Comparison of ENCODE assay signal across 17 cellular contexts in the genomic region with DNA sequence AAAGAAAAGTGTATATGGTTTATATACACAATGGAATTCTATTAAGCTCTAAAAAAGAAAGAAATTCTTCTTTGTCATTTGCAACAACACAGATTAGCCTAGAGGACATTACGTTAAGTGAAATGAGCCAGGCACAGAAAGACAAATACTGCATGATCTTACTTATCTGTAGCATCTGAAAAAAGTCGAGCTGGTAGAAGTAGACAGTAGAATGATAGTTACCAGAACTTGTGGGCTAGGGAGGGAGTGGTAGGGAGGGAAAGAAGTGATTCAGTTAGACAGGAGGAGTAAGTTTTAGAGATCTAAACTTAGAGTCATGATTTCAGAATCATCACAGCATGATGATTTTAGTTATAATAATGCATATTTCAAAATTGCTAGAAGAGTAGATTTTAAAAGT.
DNase-seq lines count a peak whose midpoint lies in the region; ATAC-seq and TF ChIP-seq lines count a peak whose summit lies in the region.
"Had no signal": no experiment of that assay in that cellular context is flagged by ENCODE, and none has a peak within 500 bp of the region (broad histone marks: within the 10 kb centered on the region; RNA-seq: fewer than 3 reads in every experiment).

No MANE protein-coding gene starts in this region.

- H3K36me3 ChIP-seq in IMR-90 (ENCODE audit: control insufficient read depth, insufficient read depth, low read length) (no peaks in the 10 kb centered on the region), mesenchymal stem cell (ENCODE audit: control insufficient read depth in 1 of 2, insufficient read depth in 2 of 2, low read depth in 1 of 2, low read length in 2 of 2) (no peaks in the 10 kb centered on the region)
- H3K36me3 ChIP-seq: HAP-1 had no signal

- no TSS peak for BruUV-seq in IMR-90 (replicated peaks; lab: Mats Ljungman, UMichigan)

- no peak overlapping the region for H3K4me2 ChIP-seq in IMR-90 (ENCODE audit: low read depth, low read length)
- no peak overlapping the region for H3K4me2 ChIP-seq in mesenchymal stem cell (ENCODE audit: low read length, poor library complexity, severe bottlenecking)
- H3K4me2 ChIP-seq: BLaER1 had no signal

- no peaks in the 10 kb centered on the region for H3K9me3 Mint-ChIP-seq in natural killer cell

- H2BK120ac ChIP-seq in IMR-90 (ENCODE audit: low read depth, low read length) = no peak overlapping the region
- no peak overlapping the region for H2BK120ac ChIP-seq in mesenchymal stem cell (ENCODE audit: low read depth, low read length)

- peak; percentile 66 for ATAC-seq in IMR-90 (ENCODE audit: low read depth)
- peak; percentile 82 for ATAC-seq in SK-N-SH treated with all-trans-retinoic acid at 6 μM for 48 hours
- ATAC-seq in HG03108 (IDR thresholded peaks at IDR 0.05; ENCODE audit: unreplicated experiment) = no peak
- no peak for ATAC-seq in HG03175 (IDR thresholded peaks at IDR 0.05; ENCODE audit: unreplicated experiment)
- ATAC-seq in natural killer cell = no peak
- ATAC-seq: CD8-positive, alpha-beta T cell had no signal

- H3K4me1 ChIP-seq in IMR-90 (ENCODE audit: control insufficient read depth, insufficient read depth, low read length) = peaks cover 5% of the 10 kb centered on the region; the same call in 1 of the 2 replicates
- H3K4me1 ChIP-seq in mesenchymal stem cell (ENCODE audit: control insufficient read depth, insufficient read depth, low read depth, low read length) = no peaks in the 10 kb centered on the region
- H3K4me1 ChIP-seq: BLaER1, Caco-2, HAP-1 had no signal

- H3K23ac ChIP-seq in IMR-90 (ENCODE audit: low read depth, low read length) (no peak overlapping the region), mesenchymal stem cell (ENCODE audit: low read length in 2 of 2) (no peak overlapping the region)

- no peaks in the 10 kb centered on the region for H3K27me3 Mint-ChIP-seq in natural killer cell (ENCODE audit: low read depth in 2 of 2)
- H3K27me3 Mint-ChIP-seq: CD4-positive, CD25-positive, alpha-beta regulatory T cell had no signal

- H3K27ac Mint-ChIP-seq in natural killer cell = no peak overlapping the region
- H3K27ac Mint-ChIP-seq: B cell; CD8-positive, alpha-beta T cell had no signal

- no peak overlapping the region for H2BK20ac ChIP-seq in IMR-90 (ENCODE audit: low read depth, low read length)

- CTCF ChIA-PET in IMR-90 (lab: Yijun Ruan, JAX) = no interaction called here

- H2BK15ac ChIP-seq in IMR-90 (ENCODE audit: low read depth, low read length) (no peak overlapping the region), mesenchymal stem cell (ENCODE audit: low read depth, poor library complexity, severe bottlenecking) (no peak overlapping the region)

- no peak overlapping the region for H2AK5ac ChIP-seq in IMR-90 (ENCODE audit: low read depth, low read length)
- no peak overlapping the region for H2AK5ac ChIP-seq in mesenchymal stem cell (ENCODE audit: low read length, severe bottlenecking)

- H3K27ac ChIP-seq in IMR-90 (ENCODE audit: insufficient read depth, low read length) (no peak overlapping the region), mesenchymal stem cell (ENCODE audit: low read length, poor library complexity, severe bottlenecking) (no peak overlapping the region)
- H3K27ac ChIP-seq: BLaER1, C4-2B, GM23248 had no signal

- no peak overlapping the region for H3K4me3 ChIP-seq in IMR-90 (ENCODE audit: insufficient read depth, low read depth, low read length)
- H3K4me3 ChIP-seq in mesenchymal stem cell (ENCODE audit: insufficient read depth in 1 of 2, low read depth in 1 of 2, low read length in 2 of 2) = no peak overlapping the region
- H3K4me3 ChIP-seq: BLaER1, GM23248, HAP-1 had no signal

- no peaks in the 10 kb centered on the region for H3K9me1 ChIP-seq in IMR-90 (ENCODE audit: insufficient read depth, low read length)

- no peak overlapping the region for H3K14ac ChIP-seq in IMR-90 (replicated peaks; ENCODE audit: low read depth, low read length)
- no peak overlapping the region for H3K14ac ChIP-seq in mesenchymal stem cell (ENCODE audit: low read length in 2 of 2)

- H2BK12ac ChIP-seq in mesenchymal stem cell (ENCODE audit: low read length in 2 of 2) = no peak overlapping the region

- H3K4me1 Mint-ChIP-seq in natural killer cell = no peaks in the 10 kb centered on the region
- H3K4me1 Mint-ChIP-seq: B cell had no signal

- dilution Hi-C loops in IMR-90 (cut with HindIII; ENCODE audit: low sequenced_read_pairs, unreplicated experiment) = no loop called here

- no peaks in the 10 kb centered on the region for H4K20me1 ChIP-seq in IMR-90 (ENCODE audit: insufficient read depth, low read length)
- H4K20me1 ChIP-seq: BLaER1 had no signal

- H3K18ac ChIP-seq in IMR-90 (ENCODE audit: low read depth, low read length) = no peak overlapping the region; the same call in 1 of the 2 replicates
- no peak overlapping the region for H3K18ac ChIP-seq in mesenchymal stem cell (ENCODE audit: low read depth in 1 of 2, low read length in 2 of 2)

- H3K36me3 Mint-ChIP-seq in natural killer cell = no peaks in the 10 kb centered on the region
- H3K36me3 Mint-ChIP-seq: CD4-positive, CD25-positive, alpha-beta regulatory T cell; CD8-positive, alpha-beta T cell had no signal

- no peak overlapping the region for H3K56ac ChIP-seq in IMR-90 (ENCODE audit: extremely low read depth, insufficient read depth, low read length)

- no peak overlapping the region for H4K5ac ChIP-seq in IMR-90 (ENCODE audit: low read depth, low read length)

- H3K4me3 Mint-ChIP-seq in natural killer cell = no peak overlapping the region
- H3K4me3 Mint-ChIP-seq: B cell; CD4-positive, CD25-positive, alpha-beta regulatory T cell; CD8-positive, alpha-beta T cell had no signal

- H2BK5ac ChIP-seq in IMR-90 (ENCODE audit: low read depth, low read length, poor library complexity, severe bottlenecking) (no peak overlapping the region), mesenchymal stem cell (ENCODE audit: low read depth, low read length, poor library complexity, severe bottlenecking) (no peak overlapping the region)

- no peak for TF ChIP-seq CTCF in IMR-90 (conservative IDR thresholded peaks at IDR 0.05; ENCODE audit: low read depth, low read length)
- TF ChIP-seq CTCF in natural killer cell (IDR thresholded peaks at IDR 0.05) = no peak

- H3K9ac ChIP-seq in IMR-90 (ENCODE audit: low read depth, low read length) = no peak overlapping the region
- no peak overlapping the region for H3K9ac ChIP-seq in mesenchymal stem cell (ENCODE audit: low read length)
- H3K9ac ChIP-seq: BLaER1, GM23248 had no signal

- POLR2A ChIA-PET in IMR-90 (lab: Charles Lee; ENCODE audit: unreplicated experiment) = no interaction called here

- TF ChIP-seq POLR2A in IMR-90 (IDR thresholded peaks at IDR 0.05; ENCODE audit: low read depth, low read length) = no peak

- no peak overlapping the region for H4K91ac ChIP-seq in IMR-90 (ENCODE audit: insufficient read depth, low read depth, low read length)
- H4K91ac ChIP-seq in mesenchymal stem cell (ENCODE audit: low read length) = no peak overlapping the region

- no CpG with 5 or more reads among the region's 2 CpGs for whole genome bisulfite sequencing in IMR-90 (ENCODE audit: extremely low coverage in 2 of 2, insufficient read length in 1 of 2), 2 experiments
- WGBS in mesenchymal stem cell = 29% methylated on average over 2 of the region's 2 CpGs

- H2AK9ac ChIP-seq in IMR-90 (replicated peaks; ENCODE audit: low read depth, low read length, poor library complexity) = no peak overlapping the region

- no peak for DNase-seq in IMR-90
- peak; percentile 80 for DNase-seq in mesenchymal stem cell
- DNase-seq in NCI-H510A treated with DMSO at 0.1 percent for 48 hours (lab: John Stamatoyannopoulos, UW) = no peak
- no peak for DNase-seq in natural killer cell
- DNase-seq: Caco-2; CD4-positive, CD25-positive, alpha-beta regulatory T cell; CD8-positive, alpha-beta T cell; DMS153; DND-41; GM23248 had no signal

- H4K8ac ChIP-seq in IMR-90 (ENCODE audit: low read depth in 2 of 2, low read length in 2 of 2) = no peak overlapping the region
- no peak overlapping the region for H4K8ac ChIP-seq in mesenchymal stem cell (ENCODE audit: low read length)

- no peaks in the 10 kb centered on the region for H3K27me3 ChIP-seq in IMR-90 (ENCODE audit: control insufficient read depth, insufficient read depth, low read length)
- peaks cover 0 to 14% of the 10 kb centered on the region in 2 experiments for H3K27me3 ChIP-seq in mesenchymal stem cell (ENCODE audit: control insufficient read depth in 1 of 2, insufficient read depth in 1 of 2, low read length in 2 of 2)
- H3K27me3 ChIP-seq: BLaER1 had no signal

- TF ChIP-seq RAD21 in IMR-90 (IDR thresholded peaks at IDR 0.05; ENCODE audit: low read length) = no peak

- in situ Hi-C loops in IMR-90 (cut with MboI; ENCODE audit: low sequenced_read_pairs) = no loop called here

- H3K4ac ChIP-seq in IMR-90 (ENCODE audit: low read depth, low read length) (no peak overlapping the region), mesenchymal stem cell (ENCODE audit: low read depth in 1 of 2, low read length in 2 of 2) (no peak overlapping the region)

- intact Hi-C loops in IMR-90 (cut with micrococcal nuclease) (no loop called here), natural killer cell (cut with micrococcal nuclease) (no loop called here)

- H3K9me3 ChIP-seq in IMR-90 (ENCODE audit: control insufficient read depth, insufficient read depth, low read length) (no peaks in the 10 kb centered on the region), mesenchymal stem cell (ENCODE audit: control insufficient read depth, low read length) (peaks cover 4% of the 10 kb centered on the region)
- H3K9me3 ChIP-seq: Caco-2, HAP-1 had no signal

- H2AFZ ChIP-seq in IMR-90 (replicated peaks; ENCODE audit: low read length, poor library complexity) (no peak overlapping the region), mesenchymal stem cell (ENCODE audit: low read depth, low read length) (no peak overlapping the region)
- H2AFZ ChIP-seq: GM23248 had no signal

- H3K79me1 ChIP-seq in IMR-90 (ENCODE audit: low read depth in 1 of 2, low read length in 2 of 2) (no peaks in the 10 kb centered on the region), mesenchymal stem cell (replicated peaks; ENCODE audit: low read length, poor library complexity, severe bottlenecking) (no peaks in the 10 kb centered on the region)

TF ChIP-seq in IMR-90, 13 proteins besides CTCF, POLR2A, EP300 and RAD21 (continues in another document):
- TF ChIP-seq SMC3 (IDR thresholded peaks at IDR 0.05; ENCODE audit: low read depth, low read length) (no peak), CHD1 (IDR thresholded peaks at IDR 0.05; ENCODE audit: low read depth, low read length) (no peak), CEBPB (IDR thresholded peaks at IDR 0.05; ENCODE audit: low read depth, low read length) (no peak), FOS (IDR thresholded peaks at IDR 0.05; ENCODE audit: low read depth, low read length) (no peak)

TF ChIP-seq in SK-N-SH treated with all-trans-retinoic acid at 6 μM for 48 hours, 23 proteins besides CTCF, POLR2A, EP300 and RAD21:
- no peak for TF ChIP-seq SNAI2 (CRISPR knock-in tag; IDR thresholded peaks at IDR 0.05)
- peak; percentile 39; the same call in 1 of the 2 replicates for TF ChIP-seq TCF4 (CRISPR knock-in tag; IDR thresholded peaks at IDR 0.05; ENCODE audit: borderline replicate concordance)
- peak; percentile 79 for TF ChIP-seq ISL1 (CRISPR knock-in tag; IDR thresholded peaks at IDR 0.05)

Comparison
In these comparisons a context has a peak if more than half of its experiments do, and no peak if none do; other contexts are left out.
1. ATAC-seq: peak in IMR-90 (single experiment) and SK-N-SH treated with all-trans-retinoic acid at 6 μM for 48 hours (single experiment); none in HG03108 (single experiment), HG03175 (single experiment) and natural killer cell (0 of 3).